Comparison of ENCODE assay signal across 1 cellular context in the genomic region with DNA sequence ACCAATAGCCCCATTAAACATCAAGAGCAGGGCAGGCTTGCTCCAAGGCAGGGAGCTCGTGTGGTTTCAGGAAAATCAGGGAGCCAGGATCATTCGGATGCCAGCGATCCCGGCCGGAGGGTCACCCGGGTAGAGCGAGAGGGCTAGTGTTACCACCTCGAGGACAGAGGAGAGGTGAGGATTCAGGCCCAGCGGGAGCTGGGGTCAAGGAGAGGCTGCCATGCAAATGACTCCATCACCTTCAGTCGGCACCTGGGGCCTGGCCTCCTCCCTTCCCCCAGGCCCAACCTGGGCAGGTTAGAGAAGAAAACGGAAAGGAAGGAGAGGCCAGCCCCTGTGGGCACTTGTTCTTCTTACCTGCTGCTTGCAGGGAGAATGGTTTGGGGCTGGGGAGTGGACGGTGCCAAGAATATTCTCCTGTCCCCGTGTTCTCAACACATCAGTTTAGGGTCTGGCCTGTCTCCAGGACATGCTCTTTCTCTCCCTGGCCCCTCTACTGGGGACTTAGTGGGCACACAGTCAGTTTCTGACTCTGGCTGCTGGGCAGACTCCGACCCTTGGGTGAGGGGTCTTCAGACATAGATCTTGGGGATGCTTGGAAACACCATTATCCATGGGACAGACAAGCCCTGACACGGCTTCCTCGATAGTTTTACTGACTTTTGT.
TF ChIP-seq lines count a peak whose summit lies in the region.

No MANE protein-coding gene starts in this region.

TF ChIP-seq in GM23338, 12 proteins besides CTCF, POLR2A, EP300 and RAD21 (continued from another document):
- TF ChIP-seq, protein P1, sequence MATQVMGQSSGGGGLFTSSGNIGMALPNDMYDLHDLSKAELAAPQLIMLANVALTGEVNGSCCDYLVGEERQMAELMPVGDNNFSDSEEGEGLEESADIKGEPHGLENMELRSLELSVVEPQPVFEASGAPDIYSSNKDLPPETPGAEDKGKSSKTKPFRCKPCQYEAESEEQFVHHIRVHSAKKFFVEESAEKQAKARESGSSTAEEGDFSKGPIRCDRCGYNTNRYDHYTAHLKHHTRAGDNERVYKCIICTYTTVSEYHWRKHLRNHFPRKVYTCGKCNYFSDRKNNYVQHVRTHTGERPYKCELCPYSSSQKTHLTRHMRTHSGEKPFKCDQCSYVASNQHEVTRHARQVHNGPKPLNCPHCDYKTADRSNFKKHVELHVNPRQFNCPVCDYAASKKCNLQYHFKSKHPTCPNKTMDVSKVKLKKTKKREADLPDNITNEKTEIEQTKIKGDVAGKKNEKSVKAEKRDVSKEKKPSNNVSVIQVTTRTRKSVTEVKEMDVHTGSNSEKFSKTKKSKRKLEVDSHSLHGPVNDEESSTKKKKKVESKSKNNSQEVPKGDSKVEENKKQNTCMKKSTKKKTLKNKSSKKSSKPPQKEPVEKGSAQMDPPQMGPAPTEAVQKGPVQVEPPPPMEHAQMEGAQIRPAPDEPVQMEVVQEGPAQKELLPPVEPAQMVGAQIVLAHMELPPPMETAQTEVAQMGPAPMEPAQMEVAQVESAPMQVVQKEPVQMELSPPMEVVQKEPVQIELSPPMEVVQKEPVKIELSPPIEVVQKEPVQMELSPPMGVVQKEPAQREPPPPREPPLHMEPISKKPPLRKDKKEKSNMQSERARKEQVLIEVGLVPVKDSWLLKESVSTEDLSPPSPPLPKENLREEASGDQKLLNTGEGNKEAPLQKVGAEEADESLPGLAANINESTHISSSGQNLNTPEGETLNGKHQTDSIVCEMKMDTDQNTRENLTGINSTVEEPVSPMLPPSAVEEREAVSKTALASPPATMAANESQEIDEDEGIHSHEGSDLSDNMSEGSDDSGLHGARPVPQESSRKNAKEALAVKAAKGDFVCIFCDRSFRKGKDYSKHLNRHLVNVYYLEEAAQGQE (IDR thresholded peaks at IDR 0.05; ENCODE audit: unreplicated experiment): no peak
- TF ChIP-seq ZNF462 (CRISPR knock-in tag; IDR thresholded peaks at IDR 0.05): no peak
- TF ChIP-seq ZNF331 (CRISPR knock-in tag; IDR thresholded peaks at IDR 0.05; ENCODE audit: low read depth): no peak
- TF ChIP-seq EZH2 (IDR thresholded peaks at IDR 0.05; ENCODE audit: low read depth, unreplicated experiment): no peak
- no peak for TF ChIP-seq STAT1 (IDR thresholded peaks at IDR 0.05; ENCODE audit: unreplicated experiment)
- TF ChIP-seq ZNF114 (CRISPR knock-in tag; IDR thresholded peaks at IDR 0.05): no peak
- no peak for TF ChIP-seq CREB1 (CRISPR knock-in tag; IDR thresholded peaks at IDR 0.05; ENCODE audit: low read depth)
- TF ChIP-seq JUNB (IDR thresholded peaks at IDR 0.05; ENCODE audit: unreplicated experiment): no peak
- TF ChIP-seq POLR2AphosphoS5 (IDR thresholded peaks at IDR 0.05; ENCODE audit: low read depth): no peak
